In genomic region chr2:545711-546650, GRCh38 we compare ENCODE assay signal across 25 cellular contexts.
"Had no signal": no experiment of that assay in that cellular context is flagged by ENCODE, and none has a peak within 500 bp of the region (broad histone marks: within the 10 kb centered on the region; RNA-seq: fewer than 3 reads in every experiment).

No MANE protein-coding gene starts in this region.

- H3K27ac ChIP-seq: ascending aorta, heart right ventricle, neutrophil, parathyroid adenoma, spleen, tibial artery, vagina had no signal

- H3K4me3 Mint-ChIP-seq: activated B cell treated with CpG ODN at 0.5 μM for 24 hours; dendritic cell treated with granulocyte-macrophage colony-stimulating factor and Interleukin-4, amounts not matched to agents 40 ng/mL and 50 ng/mL, for 4 days; naive thymus-derived CD4-positive, alpha-beta T cell; stimulated activated naive B cell treated with anti-CD40 and anti-IgM and Interleukin-4, amounts not matched to agents 10 μg/mL and 1 μg/mL and 100 μg/mL, for 72 hours had no signal

- H3K9me3 ChIP-seq: ascending aorta, mucosa of descending colon, neutrophil, spleen, tibial artery, vagina had no signal

- H3K36me3 Mint-ChIP-seq: naive thymus-derived CD4-positive, alpha-beta T cell; stimulated activated naive B cell treated with anti-CD40 and anti-IgM and Interleukin-4, amounts not matched to agents 10 μg/mL and 1 μg/mL and 100 μg/mL, for 72 hours had no signal

- H3K36me3 ChIP-seq: ascending aorta, heart right ventricle, neutrophil, spleen, tibial artery, vagina had no signal

- H3K27me3 Mint-ChIP-seq: dendritic cell treated with granulocyte-macrophage colony-stimulating factor and Interleukin-4, amounts not matched to agents 40 ng/mL and 50 ng/mL, for 4 days had no signal

- H3K27ac Mint-ChIP-seq: activated B cell treated with CpG ODN at 0.5 μM for 24 hours; dendritic cell treated with granulocyte-macrophage colony-stimulating factor and Interleukin-4, amounts not matched to agents 40 ng/mL and 50 ng/mL, for 4 days; naive thymus-derived CD4-positive, alpha-beta T cell; stimulated activated naive B cell treated with anti-CD40 and anti-IgM and Interleukin-4, amounts not matched to agents 10 μg/mL and 1 μg/mL and 100 μg/mL, for 72 hours had no signal

- H3K4me1 Mint-ChIP-seq: naive thymus-derived CD4-positive, alpha-beta T cell had no signal

- H3K9me3 Mint-ChIP-seq: activated B cell treated with CpG ODN at 0.5 μM for 24 hours; dendritic cell treated with granulocyte-macrophage colony-stimulating factor and Interleukin-4, amounts not matched to agents 40 ng/mL and 50 ng/mL, for 4 days; naive thymus-derived CD4-positive, alpha-beta T cell; stimulated activated naive B cell treated with anti-CD40 and anti-IgM and Interleukin-4, amounts not matched to agents 10 μg/mL and 1 μg/mL and 100 μg/mL, for 72 hours had no signal

- DNase-seq: activated B cell treated with CpG ODN at 0.5 μM for 24 hours; activated CD4-positive, alpha-beta T cell treated with anti-CD3 and anti-CD28 coated beads for 4 hours; activated CD8-positive, alpha-beta memory T cell treated with anti-CD3 and anti-CD28 coated beads for 24 hours; activated CD8-positive, alpha-beta memory T cell treated with anti-CD3 and anti-CD28 coated beads, Interleukin-2, amount 50 U/mL, for 48 hours; activated effector memory CD4-positive, alpha-beta T cell treated with anti-CD3 and anti-CD28 coated beads, Interleukin-2, amount 50 U/mL, for 16 hours; activated naive CD4-positive, alpha-beta T cell treated with anti-CD3 and anti-CD28 coated beads, Interleukin-2, amount 50 U/mL, for 16 hours; activated T-cell treated with anti-CD3 and anti-CD28 coated beads, Interleukin-2, amount 50 U/mL, for 48 hours; effector CD8-positive, alpha-beta T cell; heart right ventricle; kidney glomerular epithelial cell; left ventricle myocardium superior; mesenchymal stem cell; mucosa of descending colon; naive thymus-derived CD4-positive, alpha-beta T cell; spleen; stimulated activated naive B cell treated with anti-CD40 and anti-IgM and Interleukin-4, amounts not matched to agents 10 μg/mL and 1 μg/mL and 100 μg/mL, for 72 hours; T-helper 1 cell; T-helper 9 cell; tibial artery had no signal

- H3K79me2 ChIP-seq: parathyroid adenoma had no signal

- H3K27me3 ChIP-seq: ascending aorta, neutrophil, vagina had no signal

- H3K9ac ChIP-seq: parathyroid adenoma had no signal

- H3K4me3 ChIP-seq: ascending aorta, heart right ventricle, mucosa of descending colon, spleen, tibial artery, vagina had no signal

- ATAC-seq: esophagus mucosa; heart right ventricle; left ventricle myocardium superior; mucosa of descending colon; naive thymus-derived CD4-positive, alpha-beta T cell; stimulated activated naive B cell treated with anti-CD40 and anti-IgM and Interleukin-4, amounts not matched to agents 10 μg/mL and 1 μg/mL and 100 μg/mL, for 72 hours had no signal

- H2AFZ ChIP-seq: parathyroid adenoma had no signal

- H3K4me1 ChIP-seq: ascending aorta, heart right ventricle, parathyroid adenoma, spleen, tibial artery, vagina had no signal
